ENCODE assay signal across 14 cellular contexts in genomic region chr18:63266888-63267790, GRCh38. TPM values are rescaled to one million over a fixed set of nuclear protein-coding genes. Genes with fewer than 3 reads are reported as not detected.
A peak's percentile ranks its signal among the peaks of the same experiment; 100 is the strongest.
DNase-seq lines count a peak whose midpoint lies in the region; ATAC-seq and TF ChIP-seq lines count a peak whose summit lies in the region.
"Had no signal": no experiment of that assay in that cellular context is flagged by ENCODE, and none has a peak within 500 bp of the region (broad histone marks: within the 10 kb centered on the region; RNA-seq: fewer than 3 reads in every experiment).

No MANE protein-coding gene starts in this region.

- intact Hi-C loops in activated naive CD4-positive, alpha-beta T cell treated with anti-CD3 and anti-CD28 coated beads for 36 hours (cut with micrococcal nuclease): no loop called here
- intact Hi-C loops in activated CD4-positive, alpha-beta memory T cell treated with anti-CD3 and anti-CD28 coated beads for 36 hours (cut with micrococcal nuclease): no loop called here
- intact Hi-C loops in mucosa of descending colon (cut with DNase I, micrococcal nuclease) (no loop called here), upper lobe of right lung (cut with DNase I) (no loop called here)

- H3K4me3 Mint-ChIP-seq in activated naive CD4-positive, alpha-beta T cell treated with anti-CD3 and anti-CD28 coated beads for 36 hours: no peak overlapping the region
- H3K4me3 Mint-ChIP-seq in activated CD4-positive, alpha-beta memory T cell treated with anti-CD3 and anti-CD28 coated beads for 36 hours: no peak overlapping the region

- ATAC-seq in mucosa of descending colon (peak; percentile 37), upper lobe of right lung (peak; percentile 56)

- H3K36me3 ChIP-seq in mucosa of descending colon (ENCODE audit: low read depth) (no peaks in the 10 kb centered on the region), upper lobe of right lung (no peaks in the 10 kb centered on the region)

- H3K4me1 ChIP-seq in mucosa of descending colon (ENCODE audit: low read depth): peaks cover 10% of the 10 kb centered on the region
- H3K4me1 ChIP-seq in upper lobe of right lung: peaks cover 28% of the 10 kb centered on the region

- CTCF ChIA-PET in activated naive CD4-positive, alpha-beta T cell treated with anti-CD3 and anti-CD28 coated beads for 36 hours (lab: Charles Lee): interaction anchor here (0.6 to 1.7 kb wide), 2 partner anchors 51 to 994 kb away, joined by 4 to 12 read pairs; no protein-coding TSS in a partner anchor
- CTCF ChIA-PET in activated CD4-positive, alpha-beta memory T cell treated with anti-CD3 and anti-CD28 coated beads for 36 hours (lab: Charles Lee): interaction anchor here (0.7 to 2.8 kb wide), 5 partner anchors 42 to 138 kb away, joined by 3 to 14 read pairs (median 3); no protein-coding TSS in a partner anchor

- no peak for DNase-seq in activated naive CD4-positive, alpha-beta T cell treated with anti-CD3 and anti-CD28 coated beads for 36 hours
- no peak for DNase-seq in activated naive CD4-positive, alpha-beta T cell (lab: John Stamatoyannopoulos, UW)
- no peak for DNase-seq in activated CD4-positive, alpha-beta memory T cell treated with anti-CD3 and anti-CD28 coated beads for 36 hours
- DNase-seq in mucosa of descending colon (no peak), upper lobe of right lung (no peak), HPDE6-E6E7 (ENCODE audit: extremely low spot score) (no peak), NCI-H226 (no peak)
- no peak for DNase-seq in effector CD4-positive, alpha-beta T cell
- DNase-seq: activated CD8-positive, alpha-beta memory T cell treated with anti-CD3 and anti-CD28 coated beads for 24 hours; amygdala; dermis blood vessel endothelial cell; HCEC 1CT; NCI-H1092; posterior cingulate gyrus had no signal

- POLR2A ChIA-PET in activated CD4-positive, alpha-beta memory T cell treated with anti-CD3 and anti-CD28 coated beads for 36 hours (lab: Charles Lee): no interaction called here

- H3K4me3 ChIP-seq in mucosa of descending colon (no peak overlapping the region), upper lobe of right lung (no peak overlapping the region)

- H3K27ac Mint-ChIP-seq in activated naive CD4-positive, alpha-beta T cell treated with anti-CD3 and anti-CD28 coated beads for 36 hours: peak overlapping the region; percentile 37
- peak overlapping the region; percentile 41 for H3K27ac Mint-ChIP-seq in activated CD4-positive, alpha-beta memory T cell treated with anti-CD3 and anti-CD28 coated beads for 36 hours

- H3K27me3 ChIP-seq in upper lobe of right lung: no peaks in the 10 kb centered on the region

- H3K4me1 Mint-ChIP-seq in activated naive CD4-positive, alpha-beta T cell treated with anti-CD3 and anti-CD28 coated beads for 36 hours (ENCODE audit: low read depth): peaks cover 71% of the 10 kb centered on the region
- peaks cover 66% of the 10 kb centered on the region for H3K4me1 Mint-ChIP-seq in activated CD4-positive, alpha-beta memory T cell treated with anti-CD3 and anti-CD28 coated beads for 36 hours (ENCODE audit: low read depth)

- H3K9me3 ChIP-seq in mucosa of descending colon (no peaks in the 10 kb centered on the region), upper lobe of right lung (no peaks in the 10 kb centered on the region)

- H3K27me3 Mint-ChIP-seq in activated naive CD4-positive, alpha-beta T cell treated with anti-CD3 and anti-CD28 coated beads for 36 hours (ENCODE audit: low read depth): no peaks in the 10 kb centered on the region
- H3K27me3 Mint-ChIP-seq in activated CD4-positive, alpha-beta memory T cell treated with anti-CD3 and anti-CD28 coated beads for 36 hours: no peaks in the 10 kb centered on the region

- TF ChIP-seq CTCF in mucosa of descending colon (IDR thresholded peaks at IDR 0.05) (no peak), upper lobe of right lung (IDR thresholded peaks at IDR 0.05) (no peak)

- no peaks in the 10 kb centered on the region for H3K9me3 Mint-ChIP-seq in activated naive CD4-positive, alpha-beta T cell treated with anti-CD3 and anti-CD28 coated beads for 36 hours
- H3K9me3 Mint-ChIP-seq in activated CD4-positive, alpha-beta memory T cell treated with anti-CD3 and anti-CD28 coated beads for 36 hours: no peaks in the 10 kb centered on the region

- H3K36me3 Mint-ChIP-seq in activated naive CD4-positive, alpha-beta T cell treated with anti-CD3 and anti-CD28 coated beads for 36 hours (ENCODE audit: low read depth): peaks cover 23% of the 10 kb centered on the region
- peaks cover 15% of the 10 kb centered on the region for H3K36me3 Mint-ChIP-seq in activated CD4-positive, alpha-beta memory T cell treated with anti-CD3 and anti-CD28 coated beads for 36 hours

- no peak overlapping the region for H3K27ac ChIP-seq in upper lobe of right lung

RNA-seq across cellular contexts. Expression of gene BCL2, which starts 52.4 kb away (rescaled TPM):
- 10 to 100 TPM; 48.4 to 49.6 TPM for total RNA-seq in activated naive CD4-positive, alpha-beta T cell treated with anti-CD3 and anti-CD28 coated beads for 36 hours
- 10 to 100 TPM; 66.9 to 67.9 TPM for total RNA-seq in activated CD4-positive, alpha-beta memory T cell treated with anti-CD3 and anti-CD28 coated beads for 36 hours
- total RNA-seq in mucosa of descending colon: 10 to 100 TPM; 17.7 to 25.7 (median 20.5) TPM
- 17.3 TPM for total RNA-seq in upper lobe of right lung
